ENCODE assay signal across 12 cellular contexts in the genomic region with DNA sequence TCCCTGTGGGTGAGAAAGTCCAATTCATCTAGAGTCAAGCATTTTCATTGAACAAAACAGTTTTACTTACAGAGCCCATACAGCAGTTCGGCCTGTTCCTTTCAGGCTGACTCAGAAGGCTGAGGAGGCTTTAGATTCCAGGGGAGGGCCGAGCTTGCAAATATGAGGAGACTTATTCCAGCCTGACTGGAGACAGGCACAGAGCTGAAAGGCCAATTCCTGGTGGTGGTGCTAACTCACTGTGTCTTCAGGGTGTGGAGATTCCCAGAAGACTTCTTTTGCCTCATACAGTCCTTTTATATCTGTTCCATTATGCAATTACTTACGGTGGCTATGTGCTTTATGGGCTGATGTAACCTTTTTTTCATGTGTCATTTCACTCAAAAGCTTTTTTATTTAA. TPM values are rescaled to one million over a fixed set of nuclear protein-coding genes. Genes with fewer than 3 reads are reported as not detected.
DNase-seq lines count a peak whose midpoint lies in the region; ATAC-seq lines count a peak whose summit lies in the region.
"Had no signal": no experiment of that assay in that cellular context is flagged by ENCODE, and none has a peak within 500 bp of the region (broad histone marks: within the 10 kb centered on the region; RNA-seq: fewer than 3 reads in every experiment).

A gene with protein sequence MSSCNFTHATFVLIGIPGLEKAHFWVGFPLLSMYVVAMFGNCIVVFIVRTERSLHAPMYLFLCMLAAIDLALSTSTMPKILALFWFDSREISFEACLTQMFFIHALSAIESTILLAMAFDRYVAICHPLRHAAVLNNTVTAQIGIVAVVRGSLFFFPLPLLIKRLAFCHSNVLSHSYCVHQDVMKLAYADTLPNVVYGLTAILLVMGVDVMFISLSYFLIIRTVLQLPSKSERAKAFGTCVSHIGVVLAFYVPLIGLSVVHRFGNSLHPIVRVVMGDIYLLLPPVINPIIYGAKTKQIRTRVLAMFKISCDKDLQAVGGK (minus strand): TSS at position 271 of the 400 bp plus-strand sequence. CDS start 15,142 bp downstream, outside the sequence.

- CTCF ChIA-PET in activated CD4-positive, alpha-beta memory T cell treated with anti-CD3 and anti-CD28 coated beads for 36 hours (lab: Charles Lee): interaction anchor here (1.3 kb wide), 1 partner anchor 61 kb away, joined by 4 read pairs; a partner anchor contains a TSS

- H3K4me3 Mint-ChIP-seq in activated CD4-positive, alpha-beta memory T cell treated with anti-CD3 and anti-CD28 coated beads for 36 hours: no peak within 1 kb of the TSS

- DNase-seq in NCI-H146 (lab: John Stamatoyannopoulos, UW) (peak; percentile 19), NCI-H146 treated with DMSO at 0.1 percent for 48 hours (lab: John Stamatoyannopoulos, UW; ENCODE audit: unreplicated experiment) (no peak), RPMI7951 (ENCODE audit: low read depth) (peak; percentile 5), hepatic stellate cell (ENCODE audit: low spot score) (peak; percentile 22), aorta (no peak), NCI-H446 treated with DMSO at 0.1 percent for 48 hours (lab: John Stamatoyannopoulos, UW) (no peak)
- DNase-seq in activated CD4-positive, alpha-beta memory T cell treated with anti-CD3 and anti-CD28 coated beads for 36 hours: no peak
- DNase-seq: activated CD4-positive, alpha-beta T cell treated with anti-CD3 and anti-CD28 coated beads, Interleukin-2, amount 50 U/mL, for 4 hours; DND-41 had no signal

- no peak within 1 kb of the TSS for H3K4me3 ChIP-seq in aorta (ENCODE audit: low read length in 2 of 2)

- H3K27me3 Mint-ChIP-seq in activated CD4-positive, alpha-beta memory T cell treated with anti-CD3 and anti-CD28 coated beads for 36 hours: peaks cover 2% of the 10 kb centered on the region

- no peaks in the 10 kb centered on the region for H3K36me3 ChIP-seq in aorta (ENCODE audit: control insufficient read depth in 1 of 2, insufficient read depth in 2 of 2, low read length in 1 of 2)

- no peak within 1 kb of the TSS for H3K27ac ChIP-seq in aorta (ENCODE audit: low read depth in 1 of 2, low read length in 2 of 2)

- no peaks in the 10 kb centered on the region for H3K4me1 ChIP-seq in aorta (ENCODE audit: control insufficient read depth in 1 of 2, insufficient read depth in 2 of 2, low read length in 2 of 2)

- peaks cover 4% of the 10 kb centered on the region for H3K4me1 Mint-ChIP-seq in activated CD4-positive, alpha-beta memory T cell treated with anti-CD3 and anti-CD28 coated beads for 36 hours (ENCODE audit: low read depth)

- no peaks in the 10 kb centered on the region for H3K36me3 Mint-ChIP-seq in activated CD4-positive, alpha-beta memory T cell treated with anti-CD3 and anti-CD28 coated beads for 36 hours
- H3K36me3 Mint-ChIP-seq: activated naive CD4-positive, alpha-beta T cell treated with anti-CD3 and anti-CD28 coated beads, Interleukin-2, amount 50 U/mL, for 72 hours had no signal

- 59% methylated on average over 3 of the region's 3 CpGs for WGBS in aorta, 2 donors

- peaks cover 2% of the 10 kb centered on the region for H3K9me3 ChIP-seq in aorta (ENCODE audit: control insufficient read depth, low read length)

- no peaks in the 10 kb centered on the region for H3K9me3 Mint-ChIP-seq in activated CD4-positive, alpha-beta memory T cell treated with anti-CD3 and anti-CD28 coated beads for 36 hours
- H3K9me3 Mint-ChIP-seq: activated naive CD4-positive, alpha-beta T cell treated with anti-CD3 and anti-CD28 coated beads, Interleukin-2, amount 50 U/mL, for 72 hours had no signal

- intact Hi-C loops in aorta (cut with DNase I): no loop called here
- intact Hi-C loops in activated CD4-positive, alpha-beta memory T cell treated with anti-CD3 and anti-CD28 coated beads for 36 hours (cut with micrococcal nuclease): no loop called here

- ATAC-seq in aorta (ENCODE audit: low FRiP score) (peak; percentile 52), HG03432 (IDR thresholded peaks at IDR 0.05; ENCODE audit: unreplicated experiment) (no peak)
- ATAC-seq: activated naive CD4-positive, alpha-beta T cell treated with anti-CD3 and anti-CD28 coated beads, Interleukin-2, amount 50 U/mL, for 72 hours had no signal

- POLR2A ChIA-PET in activated CD4-positive, alpha-beta memory T cell treated with anti-CD3 and anti-CD28 coated beads for 36 hours (lab: Charles Lee): no interaction called here

- no peak within 1 kb of the TSS for H3K27ac Mint-ChIP-seq in activated CD4-positive, alpha-beta memory T cell treated with anti-CD3 and anti-CD28 coated beads for 36 hours
- H3K27ac Mint-ChIP-seq: activated naive CD4-positive, alpha-beta T cell treated with anti-CD3 and anti-CD28 coated beads, Interleukin-2, amount 50 U/mL, for 72 hours had no signal

- no peaks in the 10 kb centered on the region for H3K27me3 ChIP-seq in aorta (ENCODE audit: control insufficient read depth in 1 of 2, insufficient read depth in 2 of 2, low read length in 1 of 2)

RNA-seq across cellular contexts. Expression of the gene that starts here (rescaled TPM):
- total RNA-seq in RPMI7951 (2014; rRNA removed; shearing (Covaris generic)): not detected in 2 replicates
- 1 to 10 TPM in 1 of 2 donors, under 1 TPM in 1; 0.51 to 1.2 TPM for total RNA-seq in aorta
- not detected for polyA plus RNA-seq in aorta
- total RNA-seq in activated CD4-positive, alpha-beta memory T cell treated with anti-CD3 and anti-CD28 coated beads for 36 hours: not detected
- total RNA-seq: A172; activated naive CD4-positive, alpha-beta T cell treated with anti-CD3 and anti-CD28 coated beads, Interleukin-2, amount 50 U/mL, for 72 hours had no signal

Comparison
In these comparisons a context has a peak if more than half of its experiments do, and no peak if none do; other contexts are left out.
1. DNase-seq: peak in NCI-H146 (single experiment) and hepatic stellate cell (single experiment); none in NCI-H146 treated with DMSO at 0.1 percent for 48 hours (single experiment), aorta (0 of 2), activated CD4-positive, alpha-beta memory T cell treated with anti-CD3 and anti-CD28 coated beads for 36 hours (single experiment) and NCI-H446 treated with DMSO at 0.1 percent for 48 hours (single experiment).
2. Peak in DNase-seq in RPMI7951; RNA of the gene not detected or under 1 TPM.